ENCODE assay signal across 16 cellular contexts in genomic region chr3:32593903-32594525, GRCh38. TPM values are rescaled to one million over a fixed set of nuclear protein-coding genes. Genes with fewer than 3 reads are reported as not detected.
A peak's percentile ranks its signal among the peaks of the same experiment; 100 is the strongest.
DNase-seq lines count a peak whose midpoint lies in the region; ATAC-seq and TF ChIP-seq lines count a peak whose summit lies in the region.
"Had no signal": no experiment of that assay in that cellular context is flagged by ENCODE, and none has a peak within 500 bp of the region (broad histone marks: within the 10 kb centered on the region; RNA-seq: fewer than 3 reads in every experiment).

No MANE protein-coding gene starts in this region.

- no peak overlapping the region for H3K9ac ChIP-seq in SK-N-SH

- H3K4me3 ChIP-seq in SK-N-SH (ENCODE audit: low read depth in 2 of 2, low read length in 1 of 2), result no peak overlapping the region
- H3K4me3 ChIP-seq: heart right ventricle, right lobe of liver had no signal

- no peak overlapping the region for H3K4me2 ChIP-seq in SK-N-SH

- POLR2A ChIA-PET in SK-N-SH (lab: Yijun Ruan, JAX), result no interaction called here

- no peaks in the 10 kb centered on the region for H3K9me2 ChIP-seq in SK-N-SH

- no peaks in the 10 kb centered on the region for H3K27me3 ChIP-seq in SK-N-SH (ENCODE audit: insufficient read depth)
- H3K27me3 ChIP-seq: heart right ventricle, right lobe of liver had no signal

- CTCF ChIA-PET in SK-N-SH (lab: Yijun Ruan, JAX), result no interaction called here

- no peaks in the 10 kb centered on the region for H3K9me3 ChIP-seq in SK-N-SH
- H3K9me3 ChIP-seq: heart right ventricle, right lobe of liver had no signal

- TF ChIP-seq CTCF in SK-N-SH (IDR thresholded peaks at IDR 0.05), result no peak

- H3F3A ChIP-seq in SK-N-SH (replicated peaks; ENCODE audit: insufficient read depth), result no peaks in the 10 kb centered on the region

- in situ Hi-C loops in G401 (cut with HindIII; ENCODE audit: low sequenced_read_pairs), result no loop called here

- DNase-seq in G401 (ENCODE audit: low spot score) (peak; percentile 23), SK-N-SH (no peak), fibroblast of gingiva (ENCODE audit: low read depth) (peak; percentile 5), sciatic nerve (ENCODE audit: low spot score) (no peak), NCI-H774 (lab: John Stamatoyannopoulos, UW) (no peak), NCI-H2107 (lab: John Stamatoyannopoulos, UW) (no peak), amniotic stem cell (lab: John Stamatoyannopoulos, UW) (no peak)
- DNase-seq: activated B cell treated with CpG ODN at 0.5 μM for 24 hours; activated T-cell treated with anti-CD3 and anti-CD28 coated beads for 4 hours; CD4-positive, alpha-beta T cell; heart right ventricle; naive B cell; OCI-M1; right lobe of liver; stimulated activated naive CD4-positive, alpha-beta T cell treated with Interleukin-2 at 50 U/mL for 16 hours had no signal

- ATAC-seq in sciatic nerve, result peak; percentile 73
- no peak for ATAC-seq in GM18498 (IDR thresholded peaks at IDR 0.05; ENCODE audit: unreplicated experiment)

- H3K27ac ChIP-seq in SK-N-SH (ENCODE audit: low read depth in 2 of 2, low read length in 1 of 2), result no peak overlapping the region
- H3K27ac ChIP-seq: right lobe of liver had no signal

- no peaks in the 10 kb centered on the region for H3K36me3 ChIP-seq in SK-N-SH (replicated peaks in 1 of 2; ENCODE audit: control insufficient read depth in 1 of 2, insufficient read depth in 2 of 2, low read length in 1 of 2)
- H3K36me3 ChIP-seq: heart right ventricle, right lobe of liver had no signal

- no peaks in the 10 kb centered on the region for H3K4me1 ChIP-seq in SK-N-SH (ENCODE audit: control insufficient read depth in 1 of 2, insufficient read depth in 2 of 2, low read depth in 1 of 2, low read length in 1 of 2)

- TF ChIP-seq EP300 in SK-N-SH (IDR thresholded peaks at IDR 0.05; ENCODE audit: borderline replicate concordance in 1 of 2, low read depth in 1 of 2, low read length in 1 of 2), result no peak

- H3K79me2 ChIP-seq in SK-N-SH (ENCODE audit: insufficient read depth), result no peaks in the 10 kb centered on the region

- no peak overlapping the region; the same call in 1 of the 2 replicates for H2AFZ ChIP-seq in SK-N-SH (ENCODE audit: low read depth)

- no peaks in the 10 kb centered on the region for H4K20me1 ChIP-seq in SK-N-SH (ENCODE audit: insufficient read depth)

- intact Hi-C loops in sciatic nerve (cut with DNase I), result no loop called here

- 32% methylated on average over 4 of the region's 4 CpGs for WGBS in SK-N-SH (ENCODE audit: low lambda C conversion rate)

- TF ChIP-seq RAD21 in SK-N-SH (IDR thresholded peaks at IDR 0.05; ENCODE audit: low read length), result no peak

TF ChIP-seq in SK-N-SH, 30 proteins besides CTCF, POLR2A, EP300 and RAD21:
- TF ChIP-seq MXI1 (IDR thresholded peaks at IDR 0.05; ENCODE audit: low read depth, low read length) (no peak), RFX5 (IDR thresholded peaks at IDR 0.05; ENCODE audit: low read length) (no peak), PBX3 (IDR thresholded peaks at IDR 0.05) (peak; percentile 86), TEAD4 (IDR thresholded peaks at IDR 0.05; ENCODE audit: borderline replicate concordance, insufficient read depth) (no peak), USF1 (IDR thresholded peaks at IDR 0.05; ENCODE audit: borderline replicate concordance, low read depth) (no peak), SMC3 (IDR thresholded peaks at IDR 0.05; ENCODE audit: low read depth, low read length) (no peak), FOSL2 (IDR thresholded peaks at IDR 0.05; ENCODE audit: borderline replicate concordance, low read depth) (no peak), TCF12 (IDR thresholded peaks at IDR 0.05) (peak; percentile 33; the same call in 1 of the 2 replicates), GATA2 (CRISPR knock-in tag; IDR thresholded peaks at IDR 0.05) (no peak), MEF2A (IDR thresholded peaks at IDR 0.05; ENCODE audit: borderline replicate concordance, low read depth) (no peak), IRF3 (IDR thresholded peaks at IDR 0.05; ENCODE audit: low read depth, low read length) (no peak), NFIC (IDR thresholded peaks at IDR 0.05; ENCODE audit: borderline replicate concordance) (peak; percentile 1; the same call in 1 of the 2 replicates), FOXM1 (IDR thresholded peaks at IDR 0.05; ENCODE audit: low read depth) (no peak), REST (IDR thresholded peaks at IDR 0.05; ENCODE audit: low read depth, low read length) (no peak), ZBTB33 (IDR thresholded peaks at IDR 0.05; ENCODE audit: borderline replicate concordance, low read depth) (no peak)

RNA-seq across cellular contexts. Expression of gene DYNC1LI1, which starts 23.4 kb away (rescaled TPM):
- total RNA-seq in G401 (2014; rRNA removed; shearing (Covaris generic)), result 46.6 and 78.6 TPM in 2 replicates
- polyA plus RNA-seq in SK-N-SH (2012; rRNA removed), result 15.4 and 16.9 TPM in 2 replicates
- 21.2 and 33.6 TPM in 2 replicates for polyA plus RNA-seq in SK-N-SH (2012; cell fraction: cytosol; rRNA removed)
- polyA plus RNA-seq in SK-N-SH (2012; cell fraction: nucleus; rRNA removed), result 17.8 and 19.0 TPM in 2 replicates
- total RNA-seq in sciatic nerve, result 30.4 TPM

Comparison
In these comparisons a context has a peak if more than half of its experiments do, and no peak if none do; other contexts are left out.
1. DNase-seq: peak in G401 (single experiment) and fibroblast of gingiva (single experiment); none in SK-N-SH (single experiment), sciatic nerve (single experiment), NCI-H774 (single experiment), NCI-H2107 (single experiment) and amniotic stem cell (single experiment).